In genomic region chr15:78917888-78918287, GRCh38 we compare ENCODE assay signal across 24 cellular contexts. TPM values are rescaled to one million over a fixed set of nuclear protein-coding genes. Genes with fewer than 3 reads are reported as not detected.
DNase-seq lines count a peak whose midpoint lies in the region; ATAC-seq, FAIRE-seq and TF ChIP-seq lines count a peak whose summit lies in the region.
"Had no signal": no experiment of that assay in that cellular context is flagged by ENCODE, and none has a peak within 500 bp of the region (broad histone marks: within the 10 kb centered on the region; RNA-seq: fewer than 3 reads in every experiment).

No MANE protein-coding gene starts in this region.

- H3K4me1 ChIP-seq in CD4-positive, CD25-positive, alpha-beta regulatory T cell (ENCODE audit: control insufficient read depth, insufficient read depth, low read length, poor library complexity, severe bottlenecking): no peaks in the 10 kb centered on the region
- H3K4me1 ChIP-seq in tibial artery (peaks cover 0 to 50% (median 31%) of the 10 kb centered on the region in 4 donors), pancreas (peaks cover 0 to 3% (median 3%) of the 10 kb centered on the region in 3 donors), right cardiac atrium (ENCODE audit: control insufficient read depth, insufficient read depth, low read length) (peaks cover 11% of the 10 kb centered on the region)

- no peak for ATAC-seq in CD4-positive, CD25-positive, alpha-beta regulatory T cell (ENCODE audit: low read depth in 2 of 2)
- ATAC-seq in activated B cell treated with CpG ODN at 0.5 μM for 24 hours (ENCODE audit: low read depth): no peak
- ATAC-seq in pancreas: no peak
- ATAC-seq in right cardiac atrium: no peak
- ATAC-seq: Panc1 had no signal

- peaks cover 37% of the 10 kb centered on the region for H3K36me3 Mint-ChIP-seq in CD4-positive, CD25-positive, alpha-beta regulatory T cell
- peaks cover 61% of the 10 kb centered on the region for H3K36me3 Mint-ChIP-seq in activated B cell treated with CpG ODN at 0.5 μM for 24 hours (ENCODE audit: low read depth)

- peaks cover 0 to 6% (median 2%) of the 10 kb centered on the region in 4 donors for H3K4me1 Mint-ChIP-seq in CD4-positive, CD25-positive, alpha-beta regulatory T cell
- peaks cover 12% of the 10 kb centered on the region for H3K4me1 Mint-ChIP-seq in activated B cell treated with CpG ODN at 0.5 μM for 24 hours
- H3K4me1 Mint-ChIP-seq: H9 had no signal

- H3K4me3 Mint-ChIP-seq in CD4-positive, CD25-positive, alpha-beta regulatory T cell: no peak overlapping the region
- H3K4me3 Mint-ChIP-seq in activated B cell treated with CpG ODN at 0.5 μM for 24 hours: no peak overlapping the region
- H3K4me3 Mint-ChIP-seq: CD4-positive, alpha-beta memory T cell; H9 had no signal

- H3K4me3 ChIP-seq in CD4-positive, CD25-positive, alpha-beta regulatory T cell (ENCODE audit: low read depth, low read length): no peak overlapping the region
- no peak overlapping the region for H3K4me3 ChIP-seq in tibial artery
- no peak overlapping the region for H3K4me3 ChIP-seq in pancreas
- H3K4me3 ChIP-seq in right cardiac atrium (ENCODE audit: low read length): no peak overlapping the region
- H3K4me3 ChIP-seq: BLaER1, GM23248 had no signal

- H3K27me3 Mint-ChIP-seq in CD4-positive, CD25-positive, alpha-beta regulatory T cell: no peaks in the 10 kb centered on the region
- no peaks in the 10 kb centered on the region for H3K27me3 Mint-ChIP-seq in activated B cell treated with CpG ODN at 0.5 μM for 24 hours
- H3K27me3 Mint-ChIP-seq: CD4-positive, alpha-beta memory T cell had no signal

- TF ChIP-seq CTCF in activated B cell treated with CpG ODN at 0.5 μM for 24 hours (IDR thresholded peaks at IDR 0.05): no peak
- no peak for TF ChIP-seq CTCF in tibial artery (IDR thresholded peaks at IDR 0.05)
- no peak for TF ChIP-seq CTCF in pancreas (IDR thresholded peaks at IDR 0.05)

- POLR2A ChIA-PET in activated B cell treated with CpG ODN at 0.5 μM for 24 hours (lab: Charles Lee): interaction anchor here (0.7 kb wide), 2 partner anchors 61 to 81 kb away, joined by 3 to 6 read pairs; no protein-coding TSS in a partner anchor

- H3K27ac Mint-ChIP-seq in CD4-positive, CD25-positive, alpha-beta regulatory T cell: peak overlapping the region in 2 of 3 donors; percentile 76 to 91
- H3K27ac Mint-ChIP-seq in activated B cell treated with CpG ODN at 0.5 μM for 24 hours: peak overlapping the region; percentile 24
- H3K27ac Mint-ChIP-seq: H9 had no signal

- no peaks in the 10 kb centered on the region for H3K9me3 ChIP-seq in CD4-positive, CD25-positive, alpha-beta regulatory T cell (ENCODE audit: control insufficient read depth in 2 of 2, low read length in 2 of 2)
- no peaks in the 10 kb centered on the region for H3K9me3 ChIP-seq in tibial artery
- no peaks in the 10 kb centered on the region for H3K9me3 ChIP-seq in pancreas
- H3K9me3 ChIP-seq in right cardiac atrium (ENCODE audit: control insufficient read depth, low read length): no peaks in the 10 kb centered on the region
- H3K9me3 ChIP-seq: BLaER1 had no signal

- FAIRE-seq in pancreas (lab: Jason Lieb, UNC): no peak
- FAIRE-seq: A204.1, G401.6 had no signal

- no peaks in the 10 kb centered on the region for H3K27me3 ChIP-seq in CD4-positive, CD25-positive, alpha-beta regulatory T cell (ENCODE audit: control insufficient read depth, insufficient read depth, low read length)
- H3K27me3 ChIP-seq in tibial artery (no peaks in the 10 kb centered on the region), pancreas (no peaks in the 10 kb centered on the region), right cardiac atrium (ENCODE audit: control insufficient read depth, insufficient read depth) (no peaks in the 10 kb centered on the region)
- H3K27me3 ChIP-seq: BLaER1 had no signal

- DNase-seq in CD4-positive, CD25-positive, alpha-beta regulatory T cell: no peak
- DNase-seq in activated B cell treated with CpG ODN at 0.5 μM for 24 hours (no peak), iris pigment epithelial cell (ENCODE audit: low read depth) (peak; percentile 29), tibial artery (no peak), NCI-H774 (lab: John Stamatoyannopoulos, UW) (no peak), NOMO-1 (lab: John Stamatoyannopoulos, UW; ENCODE audit: unreplicated experiment in 2 of 2) (no peak), pancreas (no peak), right cardiac atrium (no peak)
- DNase-seq: CD4-positive, alpha-beta memory T cell; COR-L47; GM23248; H9; Karpas-422; NCI-H1092; NCI-H1436; NCI-H187; NCI-H2081 treated with DMSO at 0.1 percent for 48 hours; NCI-H446; NCI-H524 treated with DMSO at 0.1 percent for 48 hours; SHP77 treated with DMSO at 0.1 percent for 48 hours had no signal

- intact Hi-C loops in activated B cell treated with CpG ODN at 0.5 μM for 24 hours (cut with micrococcal nuclease): no loop called here
- intact Hi-C loops in tibial artery (cut with DNase I; ENCODE audit: low total_unique reads): no loop called here
- intact Hi-C loops in pancreas (cut with DNase I): no loop called here
- intact Hi-C loops in right cardiac atrium (cut with DNase I): loop anchor here in 1 of 4 donors (10.0 kb wide), 1 partner anchor 267 kb away; no protein-coding TSS in a partner anchor

- WGBS in pancreas, 2 donors: 95 to 98% methylated on average over 2 to 3 of the region's 4 CpGs
- WGBS in right cardiac atrium: 96% methylated on average over 4 of the region's 4 CpGs

- H3K9me3 Mint-ChIP-seq in CD4-positive, CD25-positive, alpha-beta regulatory T cell: no peaks in the 10 kb centered on the region
- no peaks in the 10 kb centered on the region for H3K9me3 Mint-ChIP-seq in activated B cell treated with CpG ODN at 0.5 μM for 24 hours
- H3K9me3 Mint-ChIP-seq: CD4-positive, alpha-beta memory T cell; H9 had no signal

- no peak overlapping the region for H3K27ac ChIP-seq in CD4-positive, CD25-positive, alpha-beta regulatory T cell (ENCODE audit: insufficient read depth, low read length, poor library complexity, severe bottlenecking)
- H3K27ac ChIP-seq in tibial artery (peak overlapping the region; percentile 4 to 82), pancreas (no peak overlapping the region), right cardiac atrium (ENCODE audit: low read length) (no peak overlapping the region)
- H3K27ac ChIP-seq: BLaER1 had no signal

- CTCF ChIA-PET in activated B cell treated with CpG ODN at 0.5 μM for 24 hours (lab: Charles Lee): no interaction called here

- peaks cover 63% of the 10 kb centered on the region for H3K36me3 ChIP-seq in CD4-positive, CD25-positive, alpha-beta regulatory T cell (ENCODE audit: control insufficient read depth, insufficient read depth, low read length)
- H3K36me3 ChIP-seq in tibial artery (peaks cover 38 to 61% (median 59%) of the 10 kb centered on the region in 3 donors), pancreas (peaks cover 3 to 27% (median 14%) of the 10 kb centered on the region in 3 donors)

RNA-seq across cellular contexts. Expression of gene CTSH, which starts 27.0 kb away (rescaled TPM):
- 9.6 TPM for total RNA-seq in CD4-positive, CD25-positive, alpha-beta regulatory T cell
- polyA plus RNA-seq in CD4-positive, CD25-positive, alpha-beta regulatory T cell: 10 to 100 TPM; 29.0 to 51.5 (median 41.7) TPM
- total RNA-seq in activated B cell treated with CpG ODN at 0.5 μM for 24 hours: 721 and 762 TPM in 2 replicates
- 100 to 1,000 TPM in 2 of 6 donors, 10 to 100 TPM in 4; 24.3 to 109 (median 57.0) TPM for total RNA-seq in pancreas
- 100 to 1,000 TPM in 1 of 2 donors, 10 to 100 TPM in 1; 88.5 to 196 TPM for polyA plus RNA-seq in pancreas
- total RNA-seq in right cardiac atrium: 100 to 1,000 TPM in 1 of 4 donors, 10 to 100 TPM in 3; 41.0 to 101 (median 79.4) TPM
- polyA plus RNA-seq in right cardiac atrium: 126 TPM

RNA-seq across cellular contexts. Expression of gene MORF4L1, which starts 45.2 kb away (rescaled TPM):
- total RNA-seq in CD4-positive, CD25-positive, alpha-beta regulatory T cell: 402 TPM
- 100 to 1,000 TPM; 271 to 324 (median 292) TPM for polyA plus RNA-seq in CD4-positive, CD25-positive, alpha-beta regulatory T cell
- 271 and 287 TPM in 2 replicates for total RNA-seq in activated B cell treated with CpG ODN at 0.5 μM for 24 hours
- total RNA-seq in pancreas: 100 to 1,000 TPM in 2 of 6 donors, 10 to 100 TPM in 4; 68.1 to 140 (median 90.4) TPM
- 100 to 1,000 TPM in 1 of 2 donors, 10 to 100 TPM in 1; 55.0 to 149 TPM for polyA plus RNA-seq in pancreas
- 100 to 1,000 TPM; 347 to 402 (median 376) TPM for total RNA-seq in right cardiac atrium
- 296 TPM for polyA plus RNA-seq in right cardiac atrium

Comparison
In these comparisons a context has a peak if more than half of its experiments do, and no peak if none do; other contexts are left out.
1. H3K27ac ChIP-seq: peak in tibial artery (2 of 2); none in CD4-positive, CD25-positive, alpha-beta regulatory T cell (single experiment), pancreas (0 of 4) and right cardiac atrium (single experiment).